ENCODE assay signal across 1 cellular context in the genomic region with DNA sequence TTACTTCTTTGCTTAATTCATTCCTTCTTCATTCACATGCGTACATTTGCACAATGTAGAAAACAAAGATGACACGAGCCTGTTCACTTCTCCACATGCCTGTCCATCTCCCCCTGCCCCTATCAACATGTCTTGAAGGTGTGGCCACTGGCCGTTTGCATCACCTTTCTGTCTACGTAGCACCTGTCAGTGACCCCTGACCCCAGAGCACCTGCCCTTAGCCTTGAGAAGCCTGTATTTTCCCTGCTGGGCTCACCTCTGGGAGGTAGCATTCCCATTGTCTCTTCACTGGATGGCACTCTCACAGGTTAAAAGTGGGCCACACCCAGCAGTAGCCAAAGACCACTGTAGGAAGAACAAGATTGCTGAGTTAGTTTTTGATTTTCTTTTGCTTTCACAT.
TF ChIP-seq lines count a peak whose summit lies in the region.

No MANE protein-coding gene starts in this region.

TF ChIP-seq in IMR-90, 13 proteins besides CTCF, POLR2A, EP300 and RAD21:
- TF ChIP-seq CHD1 (IDR thresholded peaks at IDR 0.05; ENCODE audit: low read depth, low read length), result no peak
- TF ChIP-seq CEBPB (IDR thresholded peaks at IDR 0.05; ENCODE audit: low read depth, low read length), result no peak
- no peak for TF ChIP-seq RCOR1 (IDR thresholded peaks at IDR 0.05; ENCODE audit: insufficient replicate concordance, low read length)
- no peak for TF ChIP-seq SMC3 (IDR thresholded peaks at IDR 0.05; ENCODE audit: low read depth, low read length)
- TF ChIP-seq RFX5 (IDR thresholded peaks at IDR 0.05; ENCODE audit: low read depth, low read length), result no peak
- no peak for TF ChIP-seq MAZ (IDR thresholded peaks at IDR 0.05; ENCODE audit: borderline replicate concordance, low read depth, low read length)
- no peak for TF ChIP-seq BHLHE40 (IDR thresholded peaks at IDR 0.05; ENCODE audit: low read depth, low read length)
- no peak for TF ChIP-seq FOS (IDR thresholded peaks at IDR 0.05; ENCODE audit: low read depth, low read length)
- TF ChIP-seq NFE2L2 (IDR thresholded peaks at IDR 0.05; ENCODE audit: low read depth, low read length), result no peak
- TF ChIP-seq, protein P1, sequence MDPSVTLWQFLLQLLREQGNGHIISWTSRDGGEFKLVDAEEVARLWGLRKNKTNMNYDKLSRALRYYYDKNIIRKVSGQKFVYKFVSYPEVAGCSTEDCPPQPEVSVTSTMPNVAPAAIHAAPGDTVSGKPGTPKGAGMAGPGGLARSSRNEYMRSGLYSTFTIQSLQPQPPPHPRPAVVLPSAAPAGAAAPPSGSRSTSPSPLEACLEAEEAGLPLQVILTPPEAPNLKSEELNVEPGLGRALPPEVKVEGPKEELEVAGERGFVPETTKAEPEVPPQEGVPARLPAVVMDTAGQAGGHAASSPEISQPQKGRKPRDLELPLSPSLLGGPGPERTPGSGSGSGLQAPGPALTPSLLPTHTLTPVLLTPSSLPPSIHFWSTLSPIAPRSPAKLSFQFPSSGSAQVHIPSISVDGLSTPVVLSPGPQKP (IDR thresholded peaks at IDR 0.05; ENCODE audit: borderline replicate concordance, low read depth, low read length), result no peak
- TF ChIP-seq MAFK (IDR thresholded peaks at IDR 0.05; ENCODE audit: low read depth, low read length), result no peak
- TF ChIP-seq, protein P2, sequence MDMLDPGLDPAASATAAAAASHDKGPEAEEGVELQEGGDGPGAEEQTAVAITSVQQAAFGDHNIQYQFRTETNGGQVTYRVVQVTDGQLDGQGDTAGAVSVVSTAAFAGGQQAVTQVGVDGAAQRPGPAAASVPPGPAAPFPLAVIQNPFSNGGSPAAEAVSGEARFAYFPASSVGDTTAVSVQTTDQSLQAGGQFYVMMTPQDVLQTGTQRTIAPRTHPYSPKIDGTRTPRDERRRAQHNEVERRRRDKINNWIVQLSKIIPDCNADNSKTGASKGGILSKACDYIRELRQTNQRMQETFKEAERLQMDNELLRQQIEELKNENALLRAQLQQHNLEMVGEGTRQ (IDR thresholded peaks at IDR 0.05; ENCODE audit: low read depth, low read length), result no peak
